In the genomic region with DNA sequence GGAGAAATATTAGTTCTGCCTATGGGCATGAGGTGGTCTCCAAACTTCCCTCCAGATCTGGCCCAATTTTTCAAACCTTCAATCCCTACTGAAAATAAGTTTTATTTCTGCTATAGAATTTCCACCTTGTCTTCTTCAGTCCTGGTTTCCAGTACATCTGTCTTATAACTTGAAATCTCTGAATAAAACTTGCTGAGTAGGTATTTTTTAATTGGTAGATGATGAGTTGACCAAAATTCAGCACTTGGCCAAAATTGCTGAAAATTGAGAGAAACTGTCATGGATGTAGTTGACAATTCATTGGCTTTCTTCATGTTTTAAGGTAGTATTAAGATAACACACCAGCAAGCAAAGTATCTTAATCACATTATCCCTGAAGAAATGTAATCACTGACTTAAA, we compare ENCODE assay signal across 24 cellular contexts.
DNase-seq lines count a peak whose midpoint lies in the region; ATAC-seq, FAIRE-seq and TF ChIP-seq lines count a peak whose summit lies in the region.
"Had no signal": no experiment of that assay in that cellular context is flagged by ENCODE, and none has a peak within 500 bp of the region (broad histone marks: within the 10 kb centered on the region; RNA-seq: fewer than 3 reads in every experiment).

No MANE protein-coding gene starts in this region.

- intact Hi-C loops in HepG2 (cut with micrococcal nuclease; ENCODE audit: unreplicated experiment) (no loop called here), right lobe of liver (cut with DNase I) (no loop called here)

- H3K79me2 ChIP-seq in HepG2 (ENCODE audit: insufficient read depth, low read length): no peaks in the 10 kb centered on the region
- no peaks in the 10 kb centered on the region for H3K79me2 ChIP-seq in Karpas-422 (ENCODE audit: low read length)

- ATAC-seq in HepG2 (no peak), right lobe of liver (no peak)
- ATAC-seq: GM12878 had no signal

- TF ChIP-seq POLR2A in HepG2 (IDR thresholded peaks at IDR 0.05; ENCODE audit: insufficient read depth in 1 of 2, low read depth in 2 of 2, low read length in 2 of 2): no peak
- no peak for TF ChIP-seq POLR2A in right lobe of liver (IDR thresholded peaks at IDR 0.05)

- H3K4me1 ChIP-seq in HepG2 (ENCODE audit: insufficient read depth, low read length) (no peaks in the 10 kb centered on the region), right lobe of liver (no peaks in the 10 kb centered on the region), Karpas-422 (ENCODE audit: low read length) (no peaks in the 10 kb centered on the region)
- H3K4me1 ChIP-seq: BE2C, BLaER1 had no signal

- H2AFZ ChIP-seq in HepG2 (ENCODE audit: low read length) (no peak overlapping the region), Karpas-422 (ENCODE audit: low read length) (no peak overlapping the region)

- TF ChIP-seq CTCF in HepG2 (CRISPR knock-in tag; IDR thresholded peaks at IDR 0.05) (no peak), right lobe of liver (IDR thresholded peaks at IDR 0.05) (no peak)

- no peak overlapping the region for H3K9ac ChIP-seq in HepG2 (ENCODE audit: insufficient read depth, low read depth, low read length)
- no peak overlapping the region for H3K9ac ChIP-seq in Karpas-422 (ENCODE audit: low read length)
- H3K9ac ChIP-seq: BLaER1 had no signal

- H3K27ac ChIP-seq in HepG2 (ENCODE audit: extremely low read length, insufficient read depth, low read length) (no peak overlapping the region), right lobe of liver (no peak overlapping the region), Karpas-422 (ENCODE audit: low read length) (no peak overlapping the region), caudate nucleus (ENCODE audit: low read depth, low read length) (peak overlapping the region; percentile 37)
- H3K27ac ChIP-seq: 22Rv1, BLaER1 had no signal

- BruUV-seq in HepG2 (replicated peaks; lab: Mats Ljungman, UMichigan): no TSS peak

- H3K36me3 ChIP-seq in HepG2 (replicated peaks in 1 of 2; ENCODE audit: control insufficient read depth in 1 of 2, insufficient read depth in 2 of 2, low read length in 2 of 2) (no peaks in the 10 kb centered on the region), right lobe of liver (no peaks in the 10 kb centered on the region), Karpas-422 (ENCODE audit: insufficient read depth, low read length) (no peaks in the 10 kb centered on the region)
- H3K36me3 ChIP-seq: BE2C, BLaER1 had no signal

- no peaks in the 10 kb centered on the region for H4K20me1 ChIP-seq in HepG2 (ENCODE audit: insufficient read depth, low read length)
- H4K20me1 ChIP-seq in Karpas-422 (ENCODE audit: insufficient read depth, low read depth, low read length): no peaks in the 10 kb centered on the region
- H4K20me1 ChIP-seq: BLaER1 had no signal

- H3K9me2 ChIP-seq in Karpas-422 (replicated peaks; ENCODE audit: insufficient read depth, low read length): no peaks in the 10 kb centered on the region

- H3K9me3 ChIP-seq in HepG2 (ENCODE audit: low read length) (peaks cover 82% of the 10 kb centered on the region), right lobe of liver (no peaks in the 10 kb centered on the region), Karpas-422 (ENCODE audit: low read length) (no peaks in the 10 kb centered on the region)
- H3K9me3 ChIP-seq: BE2C, BLaER1 had no signal

- H3K4me2 ChIP-seq in HepG2 (ENCODE audit: low read depth, low read length) (no peak overlapping the region), Karpas-422 (ENCODE audit: low read depth, low read length, poor library complexity, severe bottlenecking) (no peak overlapping the region)
- H3K4me2 ChIP-seq: BLaER1 had no signal

- TF ChIP-seq EP300 in HepG2 (IDR thresholded peaks at IDR 0.05; ENCODE audit: low read depth in 2 of 2, low read length in 2 of 2): no peak
- no peak for TF ChIP-seq EP300 in HepG2 (CRISPR knock-in tag; IDR thresholded peaks at IDR 0.05; ENCODE audit: borderline replicate concordance)

- CTCF ChIA-PET in HepG2 (lab: Yijun Ruan, JAX; ENCODE audit: low intra/inter-chr PET ratio, low total read pairs): no interaction called here

- no peak for TF ChIP-seq RAD21 in HepG2 (CRISPR knock-in tag; IDR thresholded peaks at IDR 0.05)

- in situ Hi-C loops in HepG2 (cut with HindIII; ENCODE audit: extremely low pct_ligation_motif_present, low pct_unique_long_range_greater_than_20kb): no loop called here

- H3K27me3 ChIP-seq in HepG2 (ENCODE audit: control insufficient read depth in 1 of 2, insufficient read depth in 2 of 2, low read length in 2 of 2) (no peaks in the 10 kb centered on the region), right lobe of liver (no peaks in the 10 kb centered on the region), Karpas-422 (ENCODE audit: low read length) (no peaks in the 10 kb centered on the region)
- H3K27me3 ChIP-seq: BE2C, BLaER1 had no signal

- POLR2A ChIA-PET in HepG2 (lab: Yijun Ruan, JAX): no interaction called here

- no peak for DNase-seq in HepG2 (ENCODE audit: low spot score)
- no peak for DNase-seq in right lobe of liver
- DNase-seq in Karpas-422: peak; percentile 34
- DNase-seq in caudate nucleus (lab: John Stamatoyannopoulos, UW): no peak
- no peak for DNase-seq in NCI-H526 treated with DMSO at 0.1 percent for 48 hours (lab: John Stamatoyannopoulos, UW)
- DNase-seq in Kasumi-1 (lab: John Stamatoyannopoulos, UW): no peak
- DNase-seq: ACHN; BE2C; C1 segment of cervical spinal cord; CD4-positive, alpha-beta memory T cell; CD4-positive, CD25-positive, alpha-beta regulatory T cell; CD8-positive, alpha-beta memory T cell; COR-L47; DMS 273 treated with DMSO at 0.1 percent for 48 hours; DMS153; DMS79; DND-41; EL; GDM1 had no signal

- H3K4me3 ChIP-seq in HepG2 (replicated peaks in 1 of 3; ENCODE audit: insufficient read depth in 1 of 3, low read depth in 2 of 3, low read length in 3 of 3) (no peak overlapping the region), right lobe of liver (no peak overlapping the region), Karpas-422 (ENCODE audit: low read length) (no peak overlapping the region)
- H3K4me3 ChIP-seq: BLaER1, GM12878 had no signal

- FAIRE-seq in HepG2 (lab: Jason Lieb, UNC): no peak
- FAIRE-seq: GM12878, GM12892, GM18507 had no signal

TF ChIP-seq in HepG2, 621 proteins besides CTCF, POLR2A, EP300 and RAD21:
- TF ChIP-seq MAFF (IDR thresholded peaks at IDR 0.05; ENCODE audit: low read depth, low read length) (peak; percentile 93), ATM (IDR thresholded peaks at IDR 0.05; ENCODE audit: borderline replicate concordance) (no peak), MAFK (conservative IDR thresholded peaks at IDR 0.05 in 1 of 2, IDR thresholded peaks at IDR 0.05 in 1 of 2; ENCODE audit: low read length in 2 of 2) (peak; percentile 90 to 94)
- TF ChIP-seq, protein P1, sequence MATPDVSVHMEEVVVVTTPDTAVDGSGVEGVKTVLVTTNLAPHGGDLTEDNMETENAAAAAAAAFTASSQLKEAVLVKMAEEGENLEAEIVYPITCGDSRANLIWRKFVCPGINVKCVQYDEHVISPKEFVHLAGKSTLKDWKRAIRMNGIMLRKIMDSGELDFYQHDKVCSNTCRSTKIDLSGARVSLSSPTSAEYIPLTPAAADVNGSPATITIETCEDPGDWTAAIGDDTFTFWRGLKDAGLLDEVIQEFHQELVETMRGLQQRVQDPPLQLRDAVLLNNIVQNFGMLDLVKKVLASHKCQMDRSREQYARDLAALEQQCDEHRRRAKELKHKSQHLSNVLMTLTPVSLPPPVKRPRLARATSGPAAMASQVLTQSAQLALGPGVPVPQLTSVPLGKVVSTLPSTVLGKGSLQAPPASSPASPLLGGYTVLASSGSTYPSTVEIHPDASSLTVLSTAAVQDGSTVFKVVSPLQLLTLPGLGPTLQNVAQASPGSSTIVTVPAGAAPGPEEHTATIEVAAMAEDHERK (CRISPR knock-in tag; IDR thresholded peaks at IDR 0.05; ENCODE audit: low read depth): no peak
TF ChIP-seq in HepG2: peak in this region for 2.
